Comparison of ENCODE assay signal across 8 cellular contexts in genomic region chr4:147731611-147732515, GRCh38. TPM values are rescaled to one million over a fixed set of nuclear protein-coding genes. Genes with fewer than 3 reads are reported as not detected.
DNase-seq lines count a peak whose midpoint lies in the region; ATAC-seq and TF ChIP-seq lines count a peak whose summit lies in the region.

Gene ARHGAP10 (plus strand): TSS chr4:147732088. CDS start chr4:147732302, 214 bp downstream.

- under 1% methylated on average over 104 of the region's 104 CpGs for WGBS in HUES64

- peak; percentile 53 for ATAC-seq in GM21423 (IDR thresholded peaks at IDR 0.05; ENCODE audit: unreplicated experiment)

- H3K36me3 ChIP-seq in HUES64 (ENCODE audit: insufficient read depth, low read length): no peaks in the 10 kb centered on the region

- H3K9me3 ChIP-seq in HUES64 (ENCODE audit: insufficient read depth, low read depth, low read length): no peaks in the 10 kb centered on the region

- H3K4me3 ChIP-seq in HUES64 (ENCODE audit: low read length) (peak within 1 kb of the TSS; percentile 87), astrocyte of the cerebellum (ENCODE audit: low read depth, low read length) (peak within 1 kb of the TSS; percentile 81), skeletal muscle cell (ENCODE audit: low read depth, low read length) (peak within 1 kb of the TSS; percentile 88)

- H3K4me1 ChIP-seq in HUES64 (ENCODE audit: insufficient read depth, low read length): peaks cover 41% of the 10 kb centered on the region

- in situ Hi-C loops in astrocyte of the cerebellum (cut with HindIII; ENCODE audit: low sequenced_read_pairs): no loop called here

- DNase-seq in DMS53 (lab: John Stamatoyannopoulos, UW) (peak; percentile 83), astrocyte of the cerebellum (ENCODE audit: low read depth) (no peak), hypothalamus (lab: John Stamatoyannopoulos, UW) (peak in 43 of 51 donors; percentile 2 to 71 (median 39)), skeletal muscle cell (ENCODE audit: low read depth) (peak; percentile 51), KG1 (lab: John Stamatoyannopoulos, UW) (no peak)

- no peak for TF ChIP-seq CTCF in astrocyte of the cerebellum (IDR thresholded peaks at IDR 0.05; ENCODE audit: low read depth, low read length, missing control alignments)

- peak within 1 kb of the TSS; percentile 87 for H3K9ac ChIP-seq in HUES64 (ENCODE audit: low read depth, low read length)

- intact Hi-C loops in T-helper 2 cell treated with Interferon-gamma antibody and Interleukin-4, amounts not matched to agents 100 ng/mL and 5 ng/mL, for 36 hours (cut with micrococcal nuclease): loop anchor here (1.0 to 5.0 kb wide), 6 partner anchors 48 to 710 kb away; partner anchors contain the start of genes NR3C2, PRMT9 and TMEM184C

- H3K27me3 ChIP-seq in HUES64 (ENCODE audit: insufficient read depth, low read length): peaks cover 90% of the 10 kb centered on the region

- peak within 1 kb of the TSS; percentile 21 for H3K27ac ChIP-seq in HUES64 (ENCODE audit: low read depth, low read length)

RNA-seq across cellular contexts. Expression of gene ARHGAP10, which starts in this region (rescaled TPM):
- 2.7 TPM for polyA plus RNA-seq in HUES64 (2013, experiment 1 of 2)
- 3.5 TPM for polyA plus RNA-seq in HUES64 (2013, experiment 2 of 2)
- total RNA-seq in T-helper 2 cell treated with Interferon-gamma antibody and Interleukin-4, amounts not matched to agents 100 ng/mL and 5 ng/mL, for 36 hours: 21.2 and 21.7 TPM in 2 replicates

Comparison
In these comparisons a context has a peak if more than half of its experiments do, and no peak if none do; other contexts are left out.
1. DNase-seq: peak in DMS53 (single experiment), hypothalamus (43 of 51) and skeletal muscle cell (single experiment); none in astrocyte of the cerebellum (single experiment) and KG1 (single experiment).
2. Peak in every context shown above with its lines, with median percentiles within 50 percentile points of each other: H3K4me3 ChIP-seq.